Comparison of ENCODE assay signal across 27 cellular contexts in the genomic region with DNA sequence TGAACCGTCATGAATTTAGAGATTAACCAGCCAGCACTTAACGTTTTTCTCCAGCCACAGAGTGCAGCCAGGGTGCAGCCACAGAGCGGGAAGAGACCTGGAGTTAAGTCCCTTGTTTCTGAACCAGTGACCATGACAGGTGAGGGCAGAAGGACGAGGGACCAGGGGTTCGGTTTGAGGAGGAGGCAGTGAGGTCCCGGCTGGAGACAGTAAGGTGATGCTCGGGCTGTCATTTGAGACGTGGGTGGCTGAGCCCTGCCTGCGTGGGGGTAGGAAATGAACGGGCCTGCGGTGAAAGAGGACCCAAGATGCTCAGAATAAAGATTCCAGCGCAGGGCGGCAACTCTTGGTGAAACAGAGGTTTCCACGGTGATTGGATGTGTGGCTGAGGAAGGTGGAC.
"Had no signal": no experiment of that assay in that cellular context is flagged by ENCODE, and none has a peak within 500 bp of the region (broad histone marks: within the 10 kb centered on the region; RNA-seq: fewer than 3 reads in every experiment).

No MANE protein-coding gene starts in this region.

- H3K36me3 ChIP-seq: colonic mucosa, gastroesophageal sphincter, heart left ventricle, left lung, lower lobe of right lung had no signal

- FAIRE-seq: endometrium, frontal cortex, kidney had no signal

- H3K4me3 ChIP-seq: colonic mucosa, gastroesophageal sphincter, heart left ventricle, hepatocyte, left lung, lower lobe of right lung, mucosa of descending colon had no signal

- ATAC-seq: effector memory CD8-positive, alpha-beta T cell; esophagus mucosa; foreskin keratinocyte; gastroesophageal sphincter; heart left ventricle; left colon; left lung; left ventricle myocardium superior; lower lobe of right lung; mucosa of descending colon had no signal

- H3K4me1 Mint-ChIP-seq: endodermal cell, mesothelial cell of epicardium had no signal

- H3K27me3 Mint-ChIP-seq: dendritic cell treated with granulocyte-macrophage colony-stimulating factor and Interleukin-4, amounts not matched to agents 40 ng/mL and 50 ng/mL, for 4 days; effector memory CD8-positive, alpha-beta T cell had no signal

- H3K4me2 ChIP-seq: hepatocyte had no signal

- H3K4me1 ChIP-seq: colonic mucosa, foreskin keratinocyte, gastroesophageal sphincter, left lung had no signal

- H3K9me3 Mint-ChIP-seq: dendritic cell treated with granulocyte-macrophage colony-stimulating factor and Interleukin-4, amounts not matched to agents 40 ng/mL and 50 ng/mL, for 4 days; effector memory CD8-positive, alpha-beta T cell; endodermal cell; immature natural killer cell; mesothelial cell of epicardium had no signal

- H3K9me3 ChIP-seq: colonic mucosa, gastroesophageal sphincter, heart left ventricle, left lung, lower lobe of right lung, mucosa of descending colon had no signal

- H3K27me3 ChIP-seq: colonic mucosa, foreskin keratinocyte, hepatocyte, left lung had no signal

- H2AFZ ChIP-seq: hepatocyte had no signal

- DNase-seq: colonic mucosa; cortex of kidney; effector CD8-positive, alpha-beta T cell; effector memory CD8-positive, alpha-beta T cell; endodermal cell; erythroblast; foreskin keratinocyte; heart left ventricle; hypothalamus; immature natural killer cell; islet precursor cell; kidney; kidney glomerular epithelial cell; left colon; left lung; left ventricle myocardium superior; lower lobe of right lung; mesenchymal stem cell; mucosa of descending colon had no signal

- H3K27ac ChIP-seq: colonic mucosa, epithelial cell of prostate, foreskin keratinocyte, gastroesophageal sphincter, heart left ventricle, hepatocyte, left lung, lower lobe of right lung had no signal

- H3K79me2 ChIP-seq: hepatocyte had no signal

- H3K36me3 Mint-ChIP-seq: immature natural killer cell, mesothelial cell of epicardium had no signal

- H3K27ac Mint-ChIP-seq: dendritic cell treated with granulocyte-macrophage colony-stimulating factor and Interleukin-4, amounts not matched to agents 40 ng/mL and 50 ng/mL, for 4 days; effector memory CD8-positive, alpha-beta T cell; endodermal cell; immature natural killer cell; mesothelial cell of epicardium had no signal

- H3K4me3 Mint-ChIP-seq: dendritic cell treated with granulocyte-macrophage colony-stimulating factor and Interleukin-4, amounts not matched to agents 40 ng/mL and 50 ng/mL, for 4 days; effector memory CD8-positive, alpha-beta T cell; endodermal cell; immature natural killer cell; mesothelial cell of epicardium had no signal
